Comparison of ENCODE assay signal across 29 cellular contexts in the genomic region with DNA sequence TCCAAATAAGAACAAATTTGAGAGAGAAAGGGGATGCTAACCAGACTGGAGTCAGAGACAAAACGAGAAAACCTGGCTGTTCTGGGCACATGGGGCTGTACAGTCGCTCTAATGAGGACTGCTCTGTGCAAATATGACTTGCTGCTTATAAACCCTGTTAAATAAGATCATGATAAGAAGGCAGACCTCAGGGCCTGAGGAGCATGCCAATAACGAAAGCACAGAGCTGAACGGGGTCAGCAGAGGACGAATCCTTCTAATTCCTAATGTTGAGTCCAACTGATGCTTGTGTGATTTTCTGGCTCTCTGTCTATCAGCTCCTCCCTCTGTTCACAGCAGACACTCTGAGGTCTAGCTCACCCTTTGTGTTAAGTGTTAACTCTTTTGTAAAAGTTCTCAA.
DNase-seq lines count a peak whose midpoint lies in the region; FAIRE-seq and TF ChIP-seq lines count a peak whose summit lies in the region.
"Had no signal": no experiment of that assay in that cellular context is flagged by ENCODE, and none has a peak within 500 bp of the region (broad histone marks: within the 10 kb centered on the region; RNA-seq: fewer than 3 reads in every experiment).

No MANE protein-coding gene starts in this region.

- no peak for TF ChIP-seq POLR2A in uterus (IDR thresholded peaks at IDR 0.05)

- intact Hi-C loops in MCF 10A (cut with micrococcal nuclease) = no loop called here
- intact Hi-C loops in uterus (cut with DNase I; ENCODE audit: low total_unique reads) = no loop called here
- intact Hi-C loops in A673 (cut with micrococcal nuclease; ENCODE audit: unreplicated experiment) = no loop called here
- intact Hi-C loops in activated T-helper 1 cell treated with anti-CD3 and anti-CD28 coated beads, Interleukin-12 subunit alpha, Interleukin-12 subunit beta, Interleukin-2, Interleukin-4 antibody, amounts not matched to agents 30 ng/mL and 10 ng/mL and 1 ng/mL, durations not matched to agents 14 hours and 24 hours and 36 hours (cut with micrococcal nuclease) = no loop called here

- H3K36me3 ChIP-seq in bronchial epithelial cell (ENCODE audit: control insufficient read depth, insufficient read depth, low read length) (no peaks in the 10 kb centered on the region), uterus (no peaks in the 10 kb centered on the region), A673 (ENCODE audit: insufficient read depth, low read length, poor library complexity, severe bottlenecking) (no peaks in the 10 kb centered on the region)
- H3K36me3 ChIP-seq: lower lobe of right lung, neural progenitor cell, transverse colon had no signal

- H3K4me3 ChIP-seq in bronchial epithelial cell (ENCODE audit: low read depth, low read length) = no peak overlapping the region
- H3K4me3 ChIP-seq in uterus = no peak overlapping the region
- H3K4me3 ChIP-seq in A673 (ENCODE audit: low read depth, low read length, poor library complexity, severe bottlenecking) = no peak overlapping the region
- H3K4me3 ChIP-seq: GM23338, lower lobe of right lung, mucosa of descending colon, neural progenitor cell, transverse colon had no signal

- H3K9me3 ChIP-seq in uterus (no peaks in the 10 kb centered on the region), A673 (ENCODE audit: low read depth, low read length, poor library complexity, severe bottlenecking) (no peaks in the 10 kb centered on the region)
- H3K9me3 ChIP-seq: lower lobe of right lung, mucosa of descending colon, transverse colon had no signal

- in situ Hi-C loops in T47D (cut with HindIII; ENCODE audit: low pct_unique_long_range_greater_than_20kb, low sequenced_read_pairs) = no loop called here

- peak; percentile 40 for FAIRE-seq in bronchial epithelial cell (lab: Jason Lieb, UNC)
- FAIRE-seq: islet of Langerhans, small intestine had no signal

- CTCF ChIA-PET in MCF 10A (lab: Yijun Ruan, JAX) (no interaction called here), A673 (lab: Charles Lee) (no interaction called here)

- DNase-seq in T47D (ENCODE audit: low read depth in 1 of 2, low spot score in 1 of 2) (peak; percentile 11 to 93), MCF 10A (ENCODE audit: unreplicated experiment) (no peak), bronchial epithelial cell (ENCODE audit: low read depth) (no peak), uterus (no peak), NAMALWA (ENCODE audit: low spot score) (no peak), A673 (ENCODE audit: low spot score) (no peak)
- DNase-seq in activated T-helper 1 cell treated with anti-CD3 and anti-CD28 coated beads, Interleukin-12 subunit alpha, Interleukin-12 subunit beta, Interleukin-2, Interleukin-4 antibody, amounts not matched to agents 30 ng/mL and 10 ng/mL and 1 ng/mL, durations not matched to agents 14 hours and 24 hours and 36 hours (ENCODE audit: low spot score) = no peak
- DNase-seq: activated CD4-positive, alpha-beta T cell treated with anti-CD3 and anti-CD28 coated beads for 36 hours; activated naive CD4-positive, alpha-beta T cell treated with anti-CD3 and anti-CD28 coated beads for 36 hours; activated T-cell treated with anti-CD3 and anti-CD28 coated beads, Interleukin-2, amount 50 U/mL, for 4 hours; amniotic stem cell; foreskin fibroblast; hypothalamus; lower lobe of right lung; mucosa of descending colon; NCI-H1417; NCI-H2107; NCI-H510A treated with DMSO at 0.1 percent for 48 hours; small intestine; stimulated activated CD4-positive, alpha-beta T cell treated with anti-CD3 and anti-CD28 coated beads, Interleukin-4, amount 100 ng/mL, for 24 hours; stimulated activated naive CD8-positive, alpha-beta T cell treated with anti-CD3 and anti-CD28 coated beads, Interleukin-15, Interleukin-2, amounts not matched to agents 100 U/mL and 50 U/mL, for 24 hours; transverse colon had no signal

- POLR2A ChIA-PET in MCF 10A (lab: Yijun Ruan, JAX) = no interaction called here
- POLR2A ChIA-PET in A673 (lab: Charles Lee; ENCODE audit: low non-redundant PET) = no interaction called here

- H3K36me3 Mint-ChIP-seq in MCF 10A (ENCODE audit: insufficient read depth, unreplicated experiment) (no peaks in the 10 kb centered on the region), nephron (ENCODE audit: low read depth) (peaks cover 38% of the 10 kb centered on the region)
- no peaks in the 10 kb centered on the region for H3K36me3 Mint-ChIP-seq in activated T-helper 1 cell treated with anti-CD3 and anti-CD28 coated beads, Interleukin-12 subunit alpha, Interleukin-12 subunit beta, Interleukin-2, Interleukin-4 antibody, amounts not matched to agents 30 ng/mL and 10 ng/mL and 1 ng/mL, durations not matched to agents 14 hours and 24 hours and 36 hours (ENCODE audit: low read depth)
- H3K36me3 Mint-ChIP-seq: neural progenitor cell had no signal

- peak overlapping the region; percentile 32 to 49 for H3K27ac ChIP-seq in uterus
- H3K27ac ChIP-seq in A673 (ENCODE audit: low read depth, low read length, poor library complexity, severe bottlenecking) = no peak overlapping the region
- H3K27ac ChIP-seq: 22Rv1, epithelial cell of prostate, lower lobe of right lung, neural progenitor cell, transverse colon had no signal

- no peaks in the 10 kb centered on the region for H3K9me3 Mint-ChIP-seq in MCF 10A (ENCODE audit: unreplicated experiment)
- no peaks in the 10 kb centered on the region for H3K9me3 Mint-ChIP-seq in nephron
- no peaks in the 10 kb centered on the region for H3K9me3 Mint-ChIP-seq in activated T-helper 1 cell treated with anti-CD3 and anti-CD28 coated beads, Interleukin-12 subunit alpha, Interleukin-12 subunit beta, Interleukin-2, Interleukin-4 antibody, amounts not matched to agents 30 ng/mL and 10 ng/mL and 1 ng/mL, durations not matched to agents 14 hours and 24 hours and 36 hours
- H3K9me3 Mint-ChIP-seq: activated naive CD4-positive, alpha-beta T cell treated with anti-CD3 and anti-CD28 coated beads for 36 hours; activated T-cell treated with anti-CD3 and anti-CD28 coated beads, Interleukin-2, amount 50 U/mL, for 4 hours; GM23338; neural progenitor cell had no signal

- H3K27me3 Mint-ChIP-seq in MCF 10A (ENCODE audit: insufficient read depth, unreplicated experiment) = no peaks in the 10 kb centered on the region
- H3K27me3 Mint-ChIP-seq in nephron (ENCODE audit: low read depth) = no peaks in the 10 kb centered on the region
- no peaks in the 10 kb centered on the region for H3K27me3 Mint-ChIP-seq in activated T-helper 1 cell treated with anti-CD3 and anti-CD28 coated beads, Interleukin-12 subunit alpha, Interleukin-12 subunit beta, Interleukin-2, Interleukin-4 antibody, amounts not matched to agents 30 ng/mL and 10 ng/mL and 1 ng/mL, durations not matched to agents 14 hours and 24 hours and 36 hours (ENCODE audit: insufficient read depth)
- H3K27me3 Mint-ChIP-seq: activated CD4-positive, alpha-beta T cell treated with anti-CD3 and anti-CD28 coated beads for 36 hours; progenitor cell of endocrine pancreas had no signal

- no peak for TF ChIP-seq CTCF in MCF 10A (IDR thresholded peaks at IDR 0.05; ENCODE audit: unreplicated experiment)
- no peak for TF ChIP-seq CTCF in bronchial epithelial cell (IDR thresholded peaks at IDR 0.05; ENCODE audit: insufficient read depth, low read length, severe bottlenecking)
- TF ChIP-seq CTCF in nephron (IDR thresholded peaks at IDR 0.05; ENCODE audit: unreplicated experiment in 3 of 3) = no peak
- TF ChIP-seq CTCF in uterus (IDR thresholded peaks at IDR 0.05) = no peak
- TF ChIP-seq CTCF in A673 (conservative IDR thresholded peaks at IDR 0.05; ENCODE audit: low read depth, low read length) = no peak

- no peak overlapping the region for H3K4me3 Mint-ChIP-seq in MCF 10A (ENCODE audit: unreplicated experiment)
- no peak overlapping the region for H3K4me3 Mint-ChIP-seq in nephron
- H3K4me3 Mint-ChIP-seq in activated T-helper 1 cell treated with anti-CD3 and anti-CD28 coated beads, Interleukin-12 subunit alpha, Interleukin-12 subunit beta, Interleukin-2, Interleukin-4 antibody, amounts not matched to agents 30 ng/mL and 10 ng/mL and 1 ng/mL, durations not matched to agents 14 hours and 24 hours and 36 hours = no peak overlapping the region
- H3K4me3 Mint-ChIP-seq: activated CD4-positive, alpha-beta T cell treated with anti-CD3 and anti-CD28 coated beads for 36 hours; activated naive CD4-positive, alpha-beta T cell treated with anti-CD3 and anti-CD28 coated beads for 36 hours; activated T-cell treated with anti-CD3 and anti-CD28 coated beads, Interleukin-2, amount 50 U/mL, for 4 hours; GM23338; neural progenitor cell had no signal

- BruUV-seq in MCF 10A (replicated peaks; lab: Mats Ljungman, UMichigan) (no TSS peak), A673 (replicated peaks; lab: Mats Ljungman, UMichigan) (no TSS peak)

- no peaks in the 10 kb centered on the region for H3K4me1 ChIP-seq in uterus
- H3K4me1 ChIP-seq in A673 (ENCODE audit: insufficient read depth, low read length, poor library complexity, severe bottlenecking) = no peaks in the 10 kb centered on the region
- H3K4me1 ChIP-seq: transverse colon had no signal

- no peaks in the 10 kb centered on the region for H3K27me3 ChIP-seq in bronchial epithelial cell (ENCODE audit: control insufficient read depth, insufficient read depth, low read length)
- H3K27me3 ChIP-seq in uterus = no peaks in the 10 kb centered on the region
- H3K27me3 ChIP-seq in A673 (replicated peaks; ENCODE audit: insufficient read depth, low read depth, low read length, poor library complexity) = peaks cover 16% of the 10 kb centered on the region
- H3K27me3 ChIP-seq: neural progenitor cell, transverse colon had no signal

- H3K27ac Mint-ChIP-seq in MCF 10A (ENCODE audit: low read depth, unreplicated experiment) = no peak overlapping the region
- H3K27ac Mint-ChIP-seq in nephron = peak overlapping the region; percentile 50 to 83 (median 63)
- no peak overlapping the region for H3K27ac Mint-ChIP-seq in activated T-helper 1 cell treated with anti-CD3 and anti-CD28 coated beads, Interleukin-12 subunit alpha, Interleukin-12 subunit beta, Interleukin-2, Interleukin-4 antibody, amounts not matched to agents 30 ng/mL and 10 ng/mL and 1 ng/mL, durations not matched to agents 14 hours and 24 hours and 36 hours
- H3K27ac Mint-ChIP-seq: activated CD4-positive, alpha-beta T cell treated with anti-CD3 and anti-CD28 coated beads for 36 hours; activated naive CD4-positive, alpha-beta T cell treated with anti-CD3 and anti-CD28 coated beads for 36 hours; GM23338; progenitor cell of endocrine pancreas had no signal

- H3K4me1 Mint-ChIP-seq in MCF 10A (ENCODE audit: insufficient read depth, unreplicated experiment) = peaks cover 24% of the 10 kb centered on the region
- H3K4me1 Mint-ChIP-seq in nephron = peaks cover 47% of the 10 kb centered on the region
- no peaks in the 10 kb centered on the region for H3K4me1 Mint-ChIP-seq in activated T-helper 1 cell treated with anti-CD3 and anti-CD28 coated beads, Interleukin-12 subunit alpha, Interleukin-12 subunit beta, Interleukin-2, Interleukin-4 antibody, amounts not matched to agents 30 ng/mL and 10 ng/mL and 1 ng/mL, durations not matched to agents 14 hours and 24 hours and 36 hours (ENCODE audit: low read depth)
- H3K4me1 Mint-ChIP-seq: activated CD4-positive, alpha-beta T cell treated with anti-CD3 and anti-CD28 coated beads for 36 hours had no signal

Comparison
In these comparisons a context has a peak if more than half of its experiments do, and no peak if none do; other contexts are left out.
1. DNase-seq: peak in T47D (2 of 2); none in MCF 10A (single experiment), bronchial epithelial cell (single experiment), uterus (0 of 2), NAMALWA (single experiment), A673 (single experiment) and activated T-helper 1 cell treated with anti-CD3 and anti-CD28 coated beads, Interleukin-12 subunit alpha, Interleukin-12 subunit beta, Interleukin-2, Interleukin-4 antibody, amounts not matched to agents 30 ng/mL and 10 ng/mL and 1 ng/mL, durations not matched to agents 14 hours and 24 hours and 36 hours (single experiment).
2. H3K27ac Mint-ChIP-seq: peak in nephron (3 of 3); none in MCF 10A (single experiment) and activated T-helper 1 cell treated with anti-CD3 and anti-CD28 coated beads, Interleukin-12 subunit alpha, Interleukin-12 subunit beta, Interleukin-2, Interleukin-4 antibody, amounts not matched to agents 30 ng/mL and 10 ng/mL and 1 ng/mL, durations not matched to agents 14 hours and 24 hours and 36 hours (single experiment).